Comparison of ENCODE assay signal across 8 cellular contexts in genomic region chr1:88608139-88608943, GRCh38.
DNase-seq lines count a peak whose midpoint lies in the region; ATAC-seq, FAIRE-seq and TF ChIP-seq lines count a peak whose summit lies in the region.

No MANE protein-coding gene starts in this region.

- no peaks in the 10 kb centered on the region for H3K36me3 ChIP-seq in OCI-LY1 (ENCODE audit: insufficient read depth, low read length)
- no peaks in the 10 kb centered on the region for H3K36me3 ChIP-seq in endothelial cell of umbilical vein (ENCODE audit: control insufficient read depth in 2 of 2, extremely low read depth in 1 of 2, insufficient read depth in 2 of 2, low read length in 2 of 2)
- no peaks in the 10 kb centered on the region for H3K36me3 ChIP-seq in spleen

- H3K9me1 ChIP-seq in endothelial cell of umbilical vein (replicated peaks; ENCODE audit: control insufficient read depth, extremely low read depth, insufficient read depth, low read length), result no peaks in the 10 kb centered on the region

- H3K9me2 ChIP-seq in OCI-LY1 (ENCODE audit: low read depth, low read length), result no peaks in the 10 kb centered on the region

- H3K4me1 ChIP-seq in OCI-LY1 (ENCODE audit: insufficient read depth, low read length, severe bottlenecking) (no peaks in the 10 kb centered on the region), endothelial cell of umbilical vein (ENCODE audit: control insufficient read depth, extremely low read depth, insufficient read depth, low read length) (no peaks in the 10 kb centered on the region), spleen (no peaks in the 10 kb centered on the region)

- no peaks in the 10 kb centered on the region for H3K9me3 ChIP-seq in OCI-LY1 (ENCODE audit: low read length)
- no peaks in the 10 kb centered on the region for H3K9me3 ChIP-seq in endothelial cell of umbilical vein (replicated peaks; ENCODE audit: control insufficient read depth, insufficient read depth, low read length)
- H3K9me3 ChIP-seq in spleen, result no peaks in the 10 kb centered on the region

- CTCF ChIA-PET in endothelial cell of umbilical vein (lab: Charles Lee), result interaction anchor here (1.0 to 2.0 kb wide), 3 partner anchors 78 to 428 kb away, joined by 4 to 10 read pairs (median 4); no protein-coding TSS in a partner anchor

- POLR2A ChIA-PET in endothelial cell of umbilical vein (lab: Charles Lee), result no interaction called here

- WGBS in spleen, 5 donors, result 56 to 63% (median 62%) methylated on average over 11 of the region's 11 CpGs

- H3K27ac ChIP-seq in OCI-LY1 (ENCODE audit: low read depth, low read length, poor library complexity, severe bottlenecking) (no peak overlapping the region), endothelial cell of umbilical vein (ENCODE audit: insufficient read depth, low read depth, low read length) (no peak overlapping the region), spleen (no peak overlapping the region)

- ATAC-seq in GM18498 (IDR thresholded peaks at IDR 0.05; ENCODE audit: unreplicated experiment) (peak; percentile 74), HG03097 (IDR thresholded peaks at IDR 0.05; ENCODE audit: low FRiP score, unreplicated experiment) (peak; percentile 74)
- ATAC-seq in activated CD4-positive, CD25-positive, alpha-beta regulatory T cell treated with anti-CD3 and anti-CD28 coated beads, Interleukin-2, amount 50 U/mL, for 24 hours, result no peak

- DNase-seq in AG08396 (ENCODE audit: low spot score) (peak; percentile 21), endothelial cell of umbilical vein (ENCODE audit: low read depth, low spot score) (peak; percentile 49), spleen (no peak)
- no peak for DNase-seq in activated effector memory CD4-positive, alpha-beta T cell treated with anti-CD3 and anti-CD28 coated beads, Interleukin-2, amount 50 U/mL, for 16 hours

- peak; percentile 62 for FAIRE-seq in endothelial cell of umbilical vein (lab: Jason Lieb, UNC)

- no peak overlapping the region for H3K4me2 ChIP-seq in OCI-LY1 (ENCODE audit: low read length)
- H3K4me2 ChIP-seq in endothelial cell of umbilical vein (ENCODE audit: insufficient read depth, low read length), result no peak overlapping the region

- BruUV-seq in endothelial cell of umbilical vein (replicated peaks; lab: Mats Ljungman, UMichigan), result no TSS peak

- TF ChIP-seq POLR2A in endothelial cell of umbilical vein (IDR thresholded peaks at IDR 0.05; ENCODE audit: low read depth, low read length), result no peak
- no peak for TF ChIP-seq POLR2A in spleen (IDR thresholded peaks at IDR 0.05)

- H4K20me1 ChIP-seq in OCI-LY1 (ENCODE audit: insufficient read depth, low read length), result no peaks in the 10 kb centered on the region
- H4K20me1 ChIP-seq in endothelial cell of umbilical vein (replicated peaks; ENCODE audit: control insufficient read depth, extremely low read depth, insufficient read depth, low read length), result no peaks in the 10 kb centered on the region

- TF ChIP-seq CTCF in OCI-LY1 (IDR thresholded peaks at IDR 0.05; ENCODE audit: low read length) (peak; percentile 73), endothelial cell of umbilical vein (IDR thresholded peaks at IDR 0.05; ENCODE audit: extremely low read depth in 1 of 2, insufficient read depth in 1 of 2, low read depth in 1 of 2, low read length in 2 of 2) (peak; percentile 36 to 46), spleen (IDR thresholded peaks at IDR 0.05 in 8 of 11, conservative IDR thresholded peaks at IDR 0.05 in 3 of 11) (peak in 6 of 11 experiments; percentile 22 to 49 (median 39))

- intact Hi-C loops in endothelial cell of umbilical vein (cut with micrococcal nuclease), result loop anchor here (2.0 kb wide), 1 partner anchor 268 kb away; no protein-coding TSS in a partner anchor
- intact Hi-C loops in spleen (cut with DNase I; ENCODE audit: low total_unique reads), result no loop called here

- dilution Hi-C loops in endothelial cell of umbilical vein (cut with MboI; ENCODE audit: extremely low pct_ligation_motif_present, low sequenced_read_pairs), result no loop called here

- no peaks in the 10 kb centered on the region for H3K27me3 ChIP-seq in OCI-LY1 (ENCODE audit: insufficient read depth, low read length)
- peaks cover 0 to 3% of the 10 kb centered on the region in 2 experiments for H3K27me3 ChIP-seq in endothelial cell of umbilical vein (ENCODE audit: control insufficient read depth in 2 of 2, insufficient read depth in 2 of 2, low read length in 2 of 2)
- no peaks in the 10 kb centered on the region for H3K27me3 ChIP-seq in spleen (replicated peaks in 1 of 7)

- no peaks in the 10 kb centered on the region for H3K79me2 ChIP-seq in OCI-LY1 (ENCODE audit: insufficient read depth, low read length)
- no peaks in the 10 kb centered on the region for H3K79me2 ChIP-seq in endothelial cell of umbilical vein (ENCODE audit: control insufficient read depth, insufficient read depth, low read length)

- H3K9ac ChIP-seq in OCI-LY1 (ENCODE audit: low read length), result no peak overlapping the region
- H3K9ac ChIP-seq in endothelial cell of umbilical vein (replicated peaks; ENCODE audit: extremely low read depth, insufficient read depth, low read length), result no peak overlapping the region

- H2AFZ ChIP-seq in OCI-LY1 (ENCODE audit: low read length) (no peak overlapping the region), endothelial cell of umbilical vein (ENCODE audit: low read depth, low read length) (no peak overlapping the region)

- no peaks in the 10 kb centered on the region for H3F3A ChIP-seq in OCI-LY1 (ENCODE audit: insufficient read depth, low read length)

- no peak overlapping the region for H3K4me3 ChIP-seq in OCI-LY1 (ENCODE audit: low read depth, low read length, poor library complexity, severe bottlenecking)
- H3K4me3 ChIP-seq in endothelial cell of umbilical vein (replicated peaks in 1 of 3; ENCODE audit: insufficient read depth in 1 of 3, low read depth in 1 of 3, low read length in 3 of 3), result no peak overlapping the region
- H3K4me3 ChIP-seq in spleen, result no peak overlapping the region

TF ChIP-seq in endothelial cell of umbilical vein, 7 proteins besides CTCF, POLR2A, EP300 and RAD21:
- TF ChIP-seq EZH2 (IDR thresholded peaks at IDR 0.05; ENCODE audit: borderline replicate concordance, low read depth, low read length, severe bottlenecking) (no peak), FOS (IDR thresholded peaks at IDR 0.05; ENCODE audit: borderline replicate concordance, insufficient read depth, low read length) (no peak), MAX (IDR thresholded peaks at IDR 0.05; ENCODE audit: insufficient read depth, insufficient read length) (no peak), POLR2AphosphoS5 (IDR thresholded peaks at IDR 0.05; ENCODE audit: insufficient read depth, low read depth, low read length) (no peak), JUN (IDR thresholded peaks at IDR 0.05; ENCODE audit: borderline replicate concordance, insufficient read depth, insufficient read length, low read depth) (no peak), MYC (IDR thresholded peaks at IDR 0.05; ENCODE audit: low read depth, low read length) (no peak), GATA2 (IDR thresholded peaks at IDR 0.05; ENCODE audit: insufficient read depth, insufficient read length, low read depth, low read length) (no peak)

Comparison
In these comparisons a context has a peak if more than half of its experiments do, and no peak if none do; other contexts are left out.
1. DNase-seq: peak in AG08396 (single experiment) and endothelial cell of umbilical vein (single experiment); none in spleen (single experiment) and activated effector memory CD4-positive, alpha-beta T cell treated with anti-CD3 and anti-CD28 coated beads, Interleukin-2, amount 50 U/mL, for 16 hours (single experiment).
2. ATAC-seq: peak in GM18498 (single experiment) and HG03097 (single experiment); none in activated CD4-positive, CD25-positive, alpha-beta regulatory T cell treated with anti-CD3 and anti-CD28 coated beads, Interleukin-2, amount 50 U/mL, for 24 hours (0 of 2).
3. Peak in every context shown above with its lines, with median percentiles within 50 percentile points of each other: CTCF ChIP-seq.